ENCODE assay signal across 14 cellular contexts in genomic region chr5:5432020-5432707, GRCh38. TPM values are rescaled to one million over a fixed set of nuclear protein-coding genes. Genes with fewer than 3 reads are reported as not detected.
A peak's percentile ranks its signal among the peaks of the same experiment; 100 is the strongest.
DNase-seq lines count a peak whose midpoint lies in the region; ATAC-seq, FAIRE-seq and TF ChIP-seq lines count a peak whose summit lies in the region.
"Had no signal": no experiment of that assay in that cellular context is flagged by ENCODE, and none has a peak within 500 bp of the region (broad histone marks: within the 10 kb centered on the region; RNA-seq: fewer than 3 reads in every experiment).

No MANE protein-coding gene starts in this region.

- H3K4me1 ChIP-seq in skeletal muscle satellite cell (ENCODE audit: control insufficient read depth, insufficient read depth, low read length): peaks cover 26% of the 10 kb centered on the region

- TF ChIP-seq CTCF in epithelial cell of esophagus (IDR thresholded peaks at IDR 0.05; ENCODE audit: insufficient read depth, low read depth, low read length, missing control alignments) (no peak), coronary artery (IDR thresholded peaks at IDR 0.05) (no peak)

- DNase-seq in NOMO-1 treated with DMSO at 0.1 percent for 48 hours (lab: John Stamatoyannopoulos, UW; ENCODE audit: unreplicated experiment): peak; percentile 19
- no peak for DNase-seq in NOMO-1 treated with dmso at 0.1 percent for 144 hours (lab: John Stamatoyannopoulos, UW; ENCODE audit: unreplicated experiment)
- DNase-seq in RCC 7860 (ENCODE audit: low spot score): no peak
- peak; percentile 32 for DNase-seq in epithelial cell of esophagus (ENCODE audit: low read depth)
- DNase-seq in coronary artery (ENCODE audit: low spot score): no peak
- no peak for DNase-seq in hippocampal formation (lab: John Stamatoyannopoulos, UW)
- DNase-seq: activated CD8-positive, alpha-beta memory T cell treated with anti-CD3 and anti-CD28 coated beads, Interleukin-2, amount 50 U/mL, for 4 hours; effector memory CD4-positive, alpha-beta T cell; lower lobe of right lung; testis; WERI-Rb-1 had no signal

- peak overlapping the region; percentile 30 for H3K4me2 ChIP-seq in skeletal muscle satellite cell (ENCODE audit: low read length)

- ATAC-seq in GM18868 (IDR thresholded peaks at IDR 0.05; ENCODE audit: unreplicated experiment): no peak
- ATAC-seq: lower lobe of right lung had no signal

- H3K9ac ChIP-seq in skeletal muscle satellite cell (ENCODE audit: low read depth, low read length): no peak overlapping the region

- H3K27ac ChIP-seq in coronary artery: no peak overlapping the region
- H3K27ac ChIP-seq: 22Rv1, lower lobe of right lung, testis, WERI-Rb-1 had no signal

- no peak overlapping the region for H3K4me3 ChIP-seq in epithelial cell of esophagus (ENCODE audit: low read length)
- H3K4me3 ChIP-seq in skeletal muscle satellite cell (ENCODE audit: low read length): no peak overlapping the region
- no peak overlapping the region for H3K4me3 ChIP-seq in coronary artery
- H3K4me3 ChIP-seq: lower lobe of right lung, testis had no signal

- no peaks in the 10 kb centered on the region for H3K36me3 ChIP-seq in skeletal muscle satellite cell (ENCODE audit: insufficient read depth, low read length)

- H3K27me3 ChIP-seq in skeletal muscle satellite cell (ENCODE audit: control insufficient read depth, insufficient read depth, low read length): no peaks in the 10 kb centered on the region
- H3K27me3 ChIP-seq: testis had no signal

- H3K9me3 ChIP-seq in skeletal muscle satellite cell (replicated peaks; ENCODE audit: low read length): no peaks in the 10 kb centered on the region
- H3K9me3 ChIP-seq: lower lobe of right lung, testis had no signal

- FAIRE-seq in RCC 7860 (lab: Jason Lieb, UNC): peak; percentile 73

RNA-seq across cellular contexts. Expression of gene ICE1, which starts 9.7 kb away (rescaled TPM):
- 24.5 and 26.4 TPM in 2 replicates for total RNA-seq in skeletal muscle satellite cell (2012; rRNA removed)

Comparison
In these comparisons a context has a peak if more than half of its experiments do, and no peak if none do; other contexts are left out.
1. DNase-seq: peak in NOMO-1 treated with DMSO at 0.1 percent for 48 hours (single experiment) and epithelial cell of esophagus (single experiment); none in NOMO-1 treated with dmso at 0.1 percent for 144 hours (single experiment), RCC 7860 (single experiment), coronary artery (single experiment) and hippocampal formation (0 of 2).